8 cellular contexts compared by ENCODE assay signal in the genomic region with DNA sequence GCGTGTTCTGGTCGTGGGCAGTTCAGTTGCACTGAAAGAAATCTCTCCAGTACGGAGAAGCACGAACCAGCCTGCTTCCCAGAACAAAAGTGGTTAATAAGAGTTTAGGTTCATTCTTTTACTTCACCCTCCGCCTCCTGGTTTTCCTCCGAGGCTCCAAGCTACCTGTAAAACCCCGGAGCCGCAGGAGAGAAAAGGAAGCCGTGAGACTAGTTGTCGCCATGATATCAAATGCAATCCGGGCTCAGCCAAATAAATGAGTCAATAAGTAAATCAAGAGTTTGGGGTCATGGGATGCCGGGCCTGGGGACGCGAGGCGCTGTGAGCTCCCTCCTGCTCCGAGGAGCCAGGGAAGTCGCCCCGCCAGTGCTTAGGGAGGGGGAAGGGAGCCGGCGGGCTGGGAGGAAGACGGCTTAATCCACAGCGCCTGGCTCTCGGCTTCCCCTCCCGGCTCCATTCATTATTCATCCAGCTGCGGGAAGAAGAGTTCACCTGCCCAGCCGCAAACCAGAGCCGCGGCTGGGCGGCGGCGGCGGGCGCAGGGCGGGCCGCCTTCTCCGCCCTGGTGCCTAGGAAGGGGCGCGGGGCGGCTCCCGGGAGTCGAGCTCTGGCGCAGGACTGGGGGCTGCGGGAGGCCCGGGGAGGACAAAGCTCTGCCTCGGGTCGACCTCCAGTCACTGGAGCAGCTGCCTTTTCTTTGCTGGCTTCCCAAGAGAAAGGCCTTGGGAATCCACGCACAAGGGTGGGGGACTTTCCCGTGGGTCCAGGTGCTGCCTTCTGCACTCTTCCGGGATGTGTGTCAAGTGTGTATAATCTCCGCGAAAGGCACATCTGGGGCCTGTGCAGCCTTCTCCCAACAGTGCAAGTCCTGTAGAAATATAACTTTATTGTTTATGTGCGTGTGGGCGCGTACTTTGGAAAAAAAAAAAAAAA. TPM values are rescaled to one million over a fixed set of nuclear protein-coding genes. Genes with fewer than 3 reads are reported as not detected.
DNase-seq lines count a peak whose midpoint lies in the region; ATAC-seq and TF ChIP-seq lines count a peak whose summit lies in the region.

No MANE protein-coding gene starts in this region.

- intact Hi-C loops in breast epithelium (cut with DNase I; ENCODE audit: low total_unique reads) = no loop called here

- H3K36me3 ChIP-seq in GM06990 (ENCODE audit: control insufficient read depth, insufficient read depth, low read length) (no peaks in the 10 kb centered on the region), breast epithelium (no peaks in the 10 kb centered on the region)

- no peak for TF ChIP-seq POLR2A in breast epithelium (IDR thresholded peaks at IDR 0.05)

- H3K4me3 ChIP-seq in GM06990 (replicated peaks; ENCODE audit: low read depth, low read length) = peak overlapping the region; percentile 48
- peak overlapping the region; percentile 56 to 83 (median 62) for H3K4me3 ChIP-seq in breast epithelium
- peak overlapping the region; percentile 37 to 49 (median 45) for H3K4me3 ChIP-seq in skin epidermis

- no peak for ATAC-seq in activated CD4-positive, CD25-positive, alpha-beta regulatory T cell treated with anti-CD3 and anti-CD28 coated beads, Interleukin-2, amount 50 U/mL, for 24 hours

- H3K9me3 ChIP-seq in breast epithelium = no peaks in the 10 kb centered on the region

- TF ChIP-seq CTCF in 22Rv1 (IDR thresholded peaks at IDR 0.05) (no peak), GM06990 (IDR thresholded peaks at IDR 0.05; ENCODE audit: insufficient read depth, low read length, poor library complexity, severe bottlenecking) (no peak), breast epithelium (IDR thresholded peaks at IDR 0.05) (no peak)

- H3K27ac ChIP-seq in 22Rv1 (peak overlapping the region; percentile 98), breast epithelium (peak overlapping the region; percentile 63 to 83), skin epidermis (peak overlapping the region in 17 of 21 experiments; percentile 8 to 76 (median 42))

- H3K27me3 ChIP-seq in GM06990 (replicated peaks; ENCODE audit: control insufficient read depth, insufficient read depth, low read length) (no peaks in the 10 kb centered on the region; the same call in 1 of the 2 replicates), breast epithelium (no peaks in the 10 kb centered on the region)

- H3K4me1 ChIP-seq in breast epithelium = no peaks in the 10 kb centered on the region

- DNase-seq in GM06990 (ENCODE audit: extremely low read depth, insufficient read length) = peak; percentile 14
- DNase-seq in NCI-H82 (lab: John Stamatoyannopoulos, UW) = peak; percentile 90
- DNase-seq in breast epithelium (ENCODE audit: low spot score in 2 of 2) = peak in 1 of 2 donors; percentile 20
- peak; percentile 21 for DNase-seq in inferior parietal cortex (ENCODE audit: extremely low spot score)
- no peak for DNase-seq in mesenteric fat pad (ENCODE audit: low spot score)

RNA-seq across cellular contexts. Expression of a gene that starts 1.7 kb away (rescaled TPM):
- 1 to 10 TPM; 4.9 to 7.5 (median 6.6) TPM for total RNA-seq in breast epithelium
- 4.3 TPM for total RNA-seq in mesenteric fat pad

Comparison
In these comparisons a context has a peak if more than half of its experiments do, and no peak if none do; other contexts are left out.
1. H3K27ac ChIP-seq: peak in every context shown above with its lines; median percentile 98 in 22Rv1; 73 in breast epithelium; 42 in skin epidermis.